8 cellular contexts compared by ENCODE assay signal in genomic region chr4:87073187-87073569, GRCh38.
DNase-seq lines count a peak whose midpoint lies in the region; ATAC-seq and TF ChIP-seq lines count a peak whose summit lies in the region.

No MANE protein-coding gene starts in this region.

- H3K9me3 Mint-ChIP-seq in glutamatergic neuron (ENCODE audit: unreplicated experiment), result no peaks in the 10 kb centered on the region

- no peaks in the 10 kb centered on the region for H3K27me3 ChIP-seq in HAP-1 (ENCODE audit: low read depth)

- H3K4me3 Mint-ChIP-seq in glutamatergic neuron (ENCODE audit: unreplicated experiment), result peak overlapping the region; percentile 44

- DNase-seq in NCI-H1436 (lab: John Stamatoyannopoulos, UW) (peak; percentile 29), NCI-H1436 treated with DMSO at 0.1 percent for 48 hours (lab: John Stamatoyannopoulos, UW) (no peak), HAP-1 (ENCODE audit: low spot score in 2 of 2) (peak; percentile 45 to 67), NCI-H2081 treated with DMSO at 0.1 percent for 48 hours (lab: John Stamatoyannopoulos, UW) (peak; percentile 22), glutamatergic neuron (no peak), islet precursor cell (no peak), omental fat pad (ENCODE audit: low spot score) (no peak)
- no peak for DNase-seq in stimulated activated naive CD4-positive, alpha-beta T cell (lab: John Stamatoyannopoulos, UW)

- no peaks in the 10 kb centered on the region for H3K9me3 ChIP-seq in HAP-1

- H3K4me1 Mint-ChIP-seq in glutamatergic neuron (ENCODE audit: low read depth, unreplicated experiment), result peaks cover 31% of the 10 kb centered on the region

- peaks cover 15% of the 10 kb centered on the region for H3K4me1 ChIP-seq in HAP-1

- H3K4me3 ChIP-seq in HAP-1, result no peak overlapping the region

- in situ Hi-C loops in HAP-1 (cut with MboI; ENCODE audit: low sequenced_read_pairs), result no loop called here

- no peaks in the 10 kb centered on the region for H3K36me3 Mint-ChIP-seq in glutamatergic neuron (ENCODE audit: unreplicated experiment)

- H3K27me3 Mint-ChIP-seq in glutamatergic neuron (ENCODE audit: unreplicated experiment), result peaks cover 2% of the 10 kb centered on the region

- ATAC-seq in omental fat pad (ENCODE audit: low FRiP score), result no peak

- TF ChIP-seq CTCF in glutamatergic neuron (IDR thresholded peaks at IDR 0.05; ENCODE audit: partially characterized antibody, unreplicated experiment) (no peak), omental fat pad (IDR thresholded peaks at IDR 0.05) (no peak)

- H3K27ac Mint-ChIP-seq in glutamatergic neuron (ENCODE audit: unreplicated experiment), result peak overlapping the region; percentile 9

- no peaks in the 10 kb centered on the region for H3K36me3 ChIP-seq in HAP-1 (replicated peaks)

Comparison
In these comparisons a context has a peak if more than half of its experiments do, and no peak if none do; other contexts are left out.
1. DNase-seq: peak in NCI-H1436 (single experiment), HAP-1 (2 of 2) and NCI-H2081 treated with DMSO at 0.1 percent for 48 hours (single experiment); none in NCI-H1436 treated with DMSO at 0.1 percent for 48 hours (single experiment), glutamatergic neuron (single experiment), stimulated activated naive CD4-positive, alpha-beta T cell (0 of 6), islet precursor cell (single experiment) and omental fat pad (single experiment).